Comparison of ENCODE assay signal across 9 cellular contexts in genomic region chr11:71813481-71814355, GRCh38. TPM values are rescaled to one million over a fixed set of nuclear protein-coding genes. Genes with fewer than 3 reads are reported as not detected.
A peak's percentile ranks its signal among the peaks of the same experiment; 100 is the strongest.
DNase-seq lines count a peak whose midpoint lies in the region; FAIRE-seq and TF ChIP-seq lines count a peak whose summit lies in the region.
"Not testable (repeated sequence)": the region's sequence is repeated elsewhere in the genome, so short reads cannot be mapped to it uniquely, and the experiment has no call there.
"Had no signal": no experiment of that assay in that cellular context is flagged by ENCODE, and none has a peak within 500 bp of the region (broad histone marks: within the 10 kb centered on the region; RNA-seq: fewer than 3 reads in every experiment).

No MANE protein-coding gene starts in this region.

- not testable (repeated sequence) for H3K27me3 ChIP-seq in duodenal mucosa (ENCODE audit: control insufficient read depth in 1 of 2, insufficient read depth in 2 of 2, low read length in 2 of 2); sigmoid colon; transverse colon

- peak overlapping the region in 1 of 2 donors; percentile 25 for H3K9ac ChIP-seq in duodenal mucosa (ENCODE audit: low read depth in 1 of 2, low read length in 2 of 2)
- peak overlapping the region in 1 of 2 donors; percentile 34 for H3K9ac ChIP-seq in kidney (ENCODE audit: low read length in 2 of 2)

- TF ChIP-seq CTCF in kidney (IDR thresholded peaks at IDR 0.05; ENCODE audit: borderline replicate concordance, extremely low read depth, insufficient read depth) (peak; percentile 67), sigmoid colon (IDR thresholded peaks at IDR 0.05) (peak; percentile 61 to 74 (median 68)), transverse colon (IDR thresholded peaks at IDR 0.05) (peak; percentile 63 to 86 (median 76))

- not testable (repeated sequence) for H3K4me1 ChIP-seq in duodenal mucosa (ENCODE audit: control insufficient read depth in 1 of 2, insufficient read depth in 2 of 2, low read length in 2 of 2); kidney (ENCODE audit: control insufficient read depth in 1 of 2, insufficient read depth in 1 of 2, low read depth in 1 of 2, low read length in 2 of 2); sigmoid colon; transverse colon

- H3K36me3 ChIP-seq in duodenal mucosa (ENCODE audit: control insufficient read depth in 1 of 2, insufficient read depth in 2 of 2, low read length in 2 of 2); kidney (ENCODE audit: control insufficient read depth in 1 of 2, insufficient read depth in 2 of 2, low read length in 2 of 2); sigmoid colon; transverse colon: not testable (repeated sequence)

- FAIRE-seq in kidney (lab: Jason Lieb, UNC) = peak; percentile 33

- intact Hi-C loops in kidney (cut with DNase I); sigmoid colon (cut with DNase I); transverse colon (cut with DNase I; ENCODE audit: low total_unique reads): not testable (repeated sequence)

- in situ Hi-C loops in G401 (cut with HindIII; ENCODE audit: low sequenced_read_pairs); transverse colon (cut with MboI; ENCODE audit: low pct_ligation_motif_present in 1 of 4, low pct_unique_long_range_greater_than_20kb in 1 of 4, low sequenced_read_pairs in 3 of 4): not testable (repeated sequence)

- not testable (repeated sequence) for TF ChIP-seq POLR2A in sigmoid colon (IDR thresholded peaks at IDR 0.05); transverse colon (IDR thresholded peaks at IDR 0.05)

- not testable (repeated sequence) for H3K27ac ChIP-seq in duodenal mucosa (ENCODE audit: low read depth, low read length); kidney (ENCODE audit: low read depth in 2 of 2, low read length in 2 of 2)
- H3K27ac ChIP-seq in sigmoid colon = peak overlapping the region; percentile 59 to 74 (median 68)
- H3K27ac ChIP-seq in transverse colon = peak overlapping the region; percentile 55 to 59 (median 59)

- WGBS in sigmoid colon, 2 donors = 4 to 5% methylated on average over 46 of the region's 46 CpGs
- 6% methylated on average over 32 of the region's 46 CpGs; no CpG with 5 or more reads in 1 of the 2 donors for WGBS in transverse colon (ENCODE audit: low coverage in 1 of 2), 2 donors

- not testable (repeated sequence) for TF ChIP-seq EP300 in sigmoid colon (IDR thresholded peaks at IDR 0.05); transverse colon (IDR thresholded peaks at IDR 0.05; ENCODE audit: low read depth)

- peak overlapping the region; percentile 15 to 57 for H3K4me3 ChIP-seq in duodenal mucosa (ENCODE audit: low read depth in 1 of 2, low read length in 2 of 2)
- H3K4me3 ChIP-seq in kidney (ENCODE audit: low read length in 2 of 2) = peak overlapping the region in 1 of 2 donors; percentile 54
- peak overlapping the region; percentile 36 to 53 (median 46) for H3K4me3 ChIP-seq in sigmoid colon
- peak overlapping the region; percentile 19 to 63 (median 38) for H3K4me3 ChIP-seq in transverse colon

- DNase-seq in G401 (ENCODE audit: low spot score) (peak; percentile 85), M059J (ENCODE audit: low read depth) (peak; percentile 70), RPMI7951 (ENCODE audit: low read depth) (peak; percentile 60), kidney (peak; percentile 92), sigmoid colon (peak; percentile 87), transverse colon (peak; percentile 80)
- peak; percentile 87 for DNase-seq in activated CD8-positive, alpha-beta memory T cell treated with anti-CD3 and anti-CD28 coated beads, Interleukin-2, amount 50 U/mL, for 48 hours

- H3K9me3 ChIP-seq in duodenal mucosa (ENCODE audit: control insufficient read depth in 1 of 2, low read length in 2 of 2); kidney (ENCODE audit: control insufficient read depth in 1 of 2, low read length in 2 of 2); sigmoid colon; transverse colon: not testable (repeated sequence)

RNA-seq across cellular contexts. Expression of gene DEFB108B, which starts 19.3 kb away (rescaled TPM):
- total RNA-seq in G401 (2014; rRNA removed; shearing (Covaris generic)) = not detected in 2 replicates
- not detected in 2 replicates for total RNA-seq in M059J (2014; rRNA removed; shearing (Covaris generic))
- total RNA-seq in RPMI7951 (2014; rRNA removed; shearing (Covaris generic)) = not detected in 2 replicates
- total RNA-seq in kidney (not detected), sigmoid colon (not detected), transverse colon (not detected)
- polyA plus RNA-seq in kidney (ENCODE audit: insufficient read depth, low read depth, low replicate concordance) (not detected), sigmoid colon (not detected)
- total RNA-seq: T-helper 1 cell treated with Interleukin-12 subunit alpha and Interleukin-12 subunit beta and Interleukin-4 antibody, amounts not matched to agents 30 ng/mL and 1 ng/mL, for 36 hours had no signal
